Comparison of ENCODE assay signal across 1 cellular context in the genomic region with DNA sequence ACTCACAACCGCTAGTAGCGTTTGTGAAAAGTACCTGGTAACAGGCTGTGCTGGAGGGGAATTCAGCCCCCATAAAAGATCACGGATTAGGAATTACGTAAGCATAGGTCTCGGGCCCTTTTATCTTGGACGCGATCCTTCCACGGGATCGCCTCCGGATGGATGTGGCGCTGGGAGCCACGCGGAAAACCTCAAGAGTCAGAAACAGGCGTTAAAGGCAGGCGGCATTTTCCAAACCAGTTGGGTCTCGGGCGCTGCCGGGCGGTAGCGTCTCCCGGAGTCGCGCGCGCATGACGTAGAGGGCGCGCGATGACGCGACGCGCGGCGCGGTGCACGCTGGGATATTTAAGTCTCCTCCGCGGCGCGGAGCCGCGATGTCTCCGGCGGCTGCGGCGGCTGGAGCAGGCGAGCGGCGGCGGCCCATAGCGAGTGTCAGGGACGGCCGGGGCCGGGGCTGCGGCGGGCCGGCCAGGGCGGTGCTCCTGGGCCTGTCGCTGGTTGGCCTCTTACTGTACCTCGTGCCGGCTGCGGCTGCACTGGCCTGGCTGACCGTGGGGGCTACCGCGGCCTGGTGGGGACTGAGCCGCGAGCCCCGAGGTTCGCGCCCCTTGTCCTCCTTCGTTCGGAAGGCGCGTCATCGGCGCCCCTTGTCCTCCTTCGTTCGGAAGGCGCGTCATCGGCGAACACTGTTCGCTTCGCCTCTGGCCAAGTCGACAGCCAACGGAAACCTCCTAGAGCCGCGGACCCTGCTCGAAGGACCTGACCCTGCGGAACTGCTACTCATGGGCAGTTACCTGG.
A peak's percentile ranks its signal among the peaks of the same experiment; 100 is the strongest.
TF ChIP-seq lines count a peak whose summit lies in the region.

POM121 (plus strand) TSS at position 348 of the 798 bp plus-strand sequence; CDS start at position 375, 27 bp downstream.

TF ChIP-seq in HepG2, 621 proteins besides CTCF, POLR2A, EP300 and RAD21 (continued from another document and continues in another):
- peak; percentile 93 for TF ChIP-seq ZHX1 (CRISPR knock-in tag; IDR thresholded peaks at IDR 0.05; ENCODE audit: low read depth)
- TF ChIP-seq, protein P1, sequence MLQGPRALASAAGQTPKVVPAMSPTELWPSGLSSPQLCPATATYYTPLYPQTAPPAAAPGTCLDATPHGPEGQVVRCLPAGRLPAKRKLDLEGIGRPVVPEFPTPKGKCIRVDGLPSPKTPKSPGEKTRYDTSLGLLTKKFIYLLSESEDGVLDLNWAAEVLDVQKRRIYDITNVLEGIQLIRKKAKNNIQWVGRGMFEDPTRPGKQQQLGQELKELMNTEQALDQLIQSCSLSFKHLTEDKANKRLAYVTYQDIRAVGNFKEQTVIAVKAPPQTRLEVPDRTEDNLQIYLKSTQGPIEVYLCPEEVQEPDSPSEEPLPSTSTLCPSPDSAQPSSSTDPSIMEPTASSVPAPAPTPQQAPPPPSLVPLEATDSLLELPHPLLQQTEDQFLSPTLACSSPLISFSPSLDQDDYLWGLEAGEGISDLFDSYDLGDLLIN (CRISPR knock-in tag; IDR thresholded peaks at IDR 0.05; ENCODE audit: borderline replicate concordance): no peak
- peak; percentile 76 for TF ChIP-seq SALL2 (CRISPR knock-in tag; IDR thresholded peaks at IDR 0.05)
- TF ChIP-seq ZNF180 (CRISPR knock-in tag; IDR thresholded peaks at IDR 0.05; ENCODE audit: borderline replicate concordance, low read depth): 0 out of 2 replicates have a peak, but pooled peaks have one; percentile 23
- TF ChIP-seq, protein P2, sequence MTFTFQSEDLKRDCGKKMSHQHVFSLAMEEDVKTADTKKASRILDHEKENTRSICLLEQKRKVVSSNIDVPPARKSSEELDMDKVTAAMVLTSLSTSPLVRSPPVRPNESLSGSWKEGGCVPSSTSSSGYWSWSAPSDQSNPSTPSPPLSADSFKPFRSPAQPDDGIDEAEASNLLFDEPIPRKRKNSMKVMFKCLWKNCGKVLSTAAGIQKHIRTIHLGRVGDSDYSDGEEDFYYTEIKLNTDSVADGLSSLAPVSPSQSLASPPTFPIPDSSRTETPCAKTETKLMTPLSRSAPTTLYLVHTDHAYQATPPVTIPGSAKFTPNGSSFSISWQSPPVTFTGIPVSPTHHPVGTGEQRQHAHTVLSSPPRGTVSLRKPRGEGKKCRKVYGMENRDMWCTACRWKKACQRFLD (CRISPR knock-in tag; IDR thresholded peaks at IDR 0.05; ENCODE audit: borderline replicate concordance): 0 out of 2 replicates have a peak, but pooled peaks have one; percentile 51
- TF ChIP-seq PCBP1 (IDR thresholded peaks at IDR 0.05; ENCODE audit: borderline replicate concordance, low read depth, low read length): no peak
- TF ChIP-seq NFATC3 (CRISPR knock-in tag; IDR thresholded peaks at IDR 0.05): no peak
- no peak for TF ChIP-seq SCMH1 (CRISPR knock-in tag; IDR thresholded peaks at IDR 0.05; ENCODE audit: borderline replicate concordance)
- no peak for TF ChIP-seq ZNF496 (CRISPR knock-in tag; IDR thresholded peaks at IDR 0.05; ENCODE audit: insufficient replicate concordance)
- TF ChIP-seq KDM5A (IDR thresholded peaks at IDR 0.05; ENCODE audit: borderline replicate concordance, low read length): peak; percentile 98
- no peak for TF ChIP-seq ZNF362 (CRISPR knock-in tag; IDR thresholded peaks at IDR 0.05; ENCODE audit: borderline replicate concordance)
- TF ChIP-seq ZNF33B (CRISPR knock-in tag; IDR thresholded peaks at IDR 0.05): no peak
- TF ChIP-seq SP5 (CRISPR knock-in tag; IDR thresholded peaks at IDR 0.05; ENCODE audit: borderline replicate concordance, low read depth): no peak
- TF ChIP-seq NRL (CRISPR knock-in tag; IDR thresholded peaks at IDR 0.05; ENCODE audit: borderline replicate concordance): no peak
- TF ChIP-seq HOXA5 (CRISPR knock-in tag; IDR thresholded peaks at IDR 0.05): peak; percentile 75; the same call in 1 of the 2 replicates
- TF ChIP-seq KLF16 (CRISPR knock-in tag; IDR thresholded peaks at IDR 0.05): peak in 1 of 2 experiments; percentile 77; a peak in 2 of 4 replicates
- TF ChIP-seq TP53 (CRISPR knock-in tag; conservative IDR thresholded peaks at IDR 0.05): no peak
- 0 out of 2 replicates have a peak, but pooled peaks have one; percentile 23 for TF ChIP-seq ZNF772 (CRISPR knock-in tag; IDR thresholded peaks at IDR 0.05)
- no peak for TF ChIP-seq ZNF691 (CRISPR knock-in tag; IDR thresholded peaks at IDR 0.05; ENCODE audit: borderline replicate concordance, low read depth)
- no peak; the same call in 1 of the 2 replicates for TF ChIP-seq ZNF121 (CRISPR knock-in tag; IDR thresholded peaks at IDR 0.05)
- TF ChIP-seq, protein P3, sequence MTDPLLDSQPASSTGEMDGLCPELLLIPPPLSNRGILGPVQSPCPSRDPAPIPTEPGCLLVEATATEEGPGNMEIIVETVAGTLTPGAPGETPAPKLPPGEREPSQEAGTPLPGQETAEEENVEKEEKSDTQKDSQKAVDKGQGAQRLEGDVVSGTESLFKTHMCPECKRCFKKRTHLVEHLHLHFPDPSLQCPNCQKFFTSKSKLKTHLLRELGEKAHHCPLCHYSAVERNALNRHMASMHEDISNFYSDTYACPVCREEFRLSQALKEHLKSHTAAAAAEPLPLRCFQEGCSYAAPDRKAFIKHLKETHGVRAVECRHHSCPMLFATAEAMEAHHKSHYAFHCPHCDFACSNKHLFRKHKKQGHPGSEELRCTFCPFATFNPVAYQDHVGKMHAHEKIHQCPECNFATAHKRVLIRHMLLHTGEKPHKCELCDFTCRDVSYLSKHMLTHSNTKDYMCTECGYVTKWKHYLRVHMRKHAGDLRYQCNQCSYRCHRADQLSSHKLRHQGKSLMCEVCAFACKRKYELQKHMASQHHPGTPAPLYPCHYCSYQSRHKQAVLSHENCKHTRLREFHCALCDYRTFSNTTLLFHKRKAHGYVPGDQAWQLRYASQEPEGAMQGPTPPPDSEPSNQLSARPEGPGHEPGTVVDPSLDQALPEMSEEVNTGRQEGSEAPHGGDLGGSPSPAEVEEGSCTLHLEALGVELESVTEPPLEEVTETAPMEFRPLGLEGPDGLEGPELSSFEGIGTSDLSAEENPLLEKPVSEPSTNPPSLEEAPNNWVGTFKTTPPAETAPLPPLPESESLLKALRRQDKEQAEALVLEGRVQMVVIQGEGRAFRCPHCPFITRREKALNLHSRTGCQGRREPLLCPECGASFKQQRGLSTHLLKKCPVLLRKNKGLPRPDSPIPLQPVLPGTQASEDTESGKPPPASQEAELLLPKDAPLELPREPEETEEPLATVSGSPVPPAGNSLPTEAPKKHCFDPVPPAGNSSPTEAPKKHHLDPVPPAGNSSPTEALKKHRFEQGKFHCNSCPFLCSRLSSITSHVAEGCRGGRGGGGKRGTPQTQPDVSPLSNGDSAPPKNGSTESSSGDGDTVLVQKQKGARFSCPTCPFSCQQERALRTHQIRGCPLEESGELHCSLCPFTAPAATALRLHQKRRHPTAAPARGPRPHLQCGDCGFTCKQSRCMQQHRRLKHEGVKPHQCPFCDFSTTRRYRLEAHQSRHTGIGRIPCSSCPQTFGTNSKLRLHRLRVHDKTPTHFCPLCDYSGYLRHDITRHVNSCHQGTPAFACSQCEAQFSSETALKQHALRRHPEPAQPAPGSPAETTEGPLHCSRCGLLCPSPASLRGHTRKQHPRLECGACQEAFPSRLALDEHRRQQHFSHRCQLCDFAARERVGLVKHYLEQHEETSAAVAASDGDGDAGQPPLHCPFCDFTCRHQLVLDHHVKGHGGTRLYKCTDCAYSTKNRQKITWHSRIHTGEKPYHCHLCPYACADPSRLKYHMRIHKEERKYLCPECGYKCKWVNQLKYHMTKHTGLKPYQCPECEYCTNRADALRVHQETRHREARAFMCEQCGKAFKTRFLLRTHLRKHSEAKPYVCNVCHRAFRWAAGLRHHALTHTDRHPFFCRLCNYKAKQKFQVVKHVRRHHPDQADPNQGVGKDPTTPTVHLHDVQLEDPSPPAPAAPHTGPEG (CRISPR knock-in tag; IDR thresholded peaks at IDR 0.05): 0 out of 2 replicates have a peak, but pooled peaks have one; percentile 63
- peak; percentile 98 for TF ChIP-seq ATF1 (CRISPR knock-in tag; IDR thresholded peaks at IDR 0.05)
- no peak for TF ChIP-seq HNRNPUL1 (IDR thresholded peaks at IDR 0.05; ENCODE audit: low read depth, low read length)
- TF ChIP-seq THRA (CRISPR knock-in tag; IDR thresholded peaks at IDR 0.05; ENCODE audit: borderline replicate concordance): no peak
- TF ChIP-seq ZNF232 (CRISPR knock-in tag; IDR thresholded peaks at IDR 0.05; ENCODE audit: borderline replicate concordance): no peak
- TF ChIP-seq SAP130 (CRISPR knock-in tag; IDR thresholded peaks at IDR 0.05; ENCODE audit: low read depth): peak; percentile 97
- no peak for TF ChIP-seq PPARG (CRISPR knock-in tag; conservative IDR thresholded peaks at IDR 0.05)
- no peak for TF ChIP-seq ZNF614 (CRISPR knock-in tag; IDR thresholded peaks at IDR 0.05; ENCODE audit: borderline replicate concordance)
- no peak for TF ChIP-seq PRPF4 (IDR thresholded peaks at IDR 0.05; ENCODE audit: low read depth, low read length, poor library complexity, severe bottlenecking)
- TF ChIP-seq ZNF24 (IDR thresholded peaks at IDR 0.05): no peak
- TF ChIP-seq, protein P4, sequence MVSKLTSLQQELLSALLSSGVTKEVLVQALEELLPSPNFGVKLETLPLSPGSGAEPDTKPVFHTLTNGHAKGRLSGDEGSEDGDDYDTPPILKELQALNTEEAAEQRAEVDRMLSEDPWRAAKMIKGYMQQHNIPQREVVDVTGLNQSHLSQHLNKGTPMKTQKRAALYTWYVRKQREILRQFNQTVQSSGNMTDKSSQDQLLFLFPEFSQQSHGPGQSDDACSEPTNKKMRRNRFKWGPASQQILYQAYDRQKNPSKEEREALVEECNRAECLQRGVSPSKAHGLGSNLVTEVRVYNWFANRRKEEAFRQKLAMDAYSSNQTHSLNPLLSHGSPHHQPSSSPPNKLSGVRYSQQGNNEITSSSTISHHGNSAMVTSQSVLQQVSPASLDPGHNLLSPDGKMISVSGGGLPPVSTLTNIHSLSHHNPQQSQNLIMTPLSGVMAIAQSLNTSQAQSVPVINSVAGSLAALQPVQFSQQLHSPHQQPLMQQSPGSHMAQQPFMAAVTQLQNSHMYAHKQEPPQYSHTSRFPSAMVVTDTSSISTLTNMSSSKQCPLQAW (CRISPR knock-in tag; IDR thresholded peaks at IDR 0.05): no peak
- no peak for TF ChIP-seq ZXDC (CRISPR knock-in tag; IDR thresholded peaks at IDR 0.05)
- peak; percentile 56 for TF ChIP-seq NR2C2 (CRISPR knock-in tag; IDR thresholded peaks at IDR 0.05; ENCODE audit: borderline replicate concordance)
- peak; percentile 72 for TF ChIP-seq RBM39 (IDR thresholded peaks at IDR 0.05; ENCODE audit: low read depth, low read length, poor library complexity, severe bottlenecking)
- TF ChIP-seq TAF1 (CRISPR knock-in tag; IDR thresholded peaks at IDR 0.05): no peak; the same call in 1 of the 2 replicates
- TF ChIP-seq NFE2L2 (IDR thresholded peaks at IDR 0.05; ENCODE audit: low read length): no peak
- TF ChIP-seq ZNF776 (CRISPR knock-in tag; IDR thresholded peaks at IDR 0.05): no peak; the same call in 1 of the 2 replicates
